16 cellular contexts compared by ENCODE assay signal in the genomic region with DNA sequence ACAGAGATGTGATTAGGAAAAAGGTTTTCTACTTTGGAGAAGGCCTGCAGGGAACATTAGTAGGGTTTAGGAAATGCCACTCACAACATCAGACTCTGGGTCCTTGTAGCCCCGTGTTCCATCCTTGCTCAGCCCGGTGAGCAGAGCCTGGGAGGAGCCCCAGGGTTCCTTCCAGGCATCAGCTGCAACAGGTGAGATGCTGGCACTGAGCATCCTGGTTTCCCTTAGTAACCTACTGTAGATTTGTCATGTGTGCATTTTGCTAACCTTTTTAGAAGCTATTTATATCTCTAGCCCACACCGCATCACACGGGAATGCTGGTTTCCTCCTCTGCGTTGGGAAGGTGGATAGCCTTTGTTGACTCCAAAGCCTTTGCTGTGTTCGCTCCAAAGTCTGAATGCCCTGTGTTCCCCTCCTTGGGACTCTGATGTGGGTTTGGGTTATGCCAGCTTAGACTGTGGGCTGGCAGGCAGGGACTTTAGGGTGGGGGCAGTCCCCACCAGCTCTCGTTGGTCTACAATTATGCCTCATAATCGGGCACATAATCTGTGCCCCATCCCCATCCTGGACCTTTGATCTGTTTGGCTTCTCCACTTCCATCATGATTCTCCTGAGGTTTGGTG. TPM values are rescaled to one million over a fixed set of nuclear protein-coding genes. Genes with fewer than 3 reads are reported as not detected.
DNase-seq lines count a peak whose midpoint lies in the region; ATAC-seq and TF ChIP-seq lines count a peak whose summit lies in the region.
"Had no signal": no experiment of that assay in that cellular context is flagged by ENCODE, and none has a peak within 500 bp of the region (broad histone marks: within the 10 kb centered on the region; RNA-seq: fewer than 3 reads in every experiment).

No MANE protein-coding gene starts in this region.

- H3K4me1 ChIP-seq in OCI-LY3 (ENCODE audit: low read length), result peaks cover 57% of the 10 kb centered on the region
- H3K4me1 ChIP-seq: prostate gland had no signal

- H4K20me1 ChIP-seq in OCI-LY3 (ENCODE audit: insufficient read depth, low read length), result peaks cover 87% of the 10 kb centered on the region

- DNase-seq in GM06990 (ENCODE audit: extremely low read depth, insufficient read length) (no peak), immature natural killer cell (no peak), ecto neural progenitor cell (ENCODE audit: low spot score) (no peak), AG08395 (ENCODE audit: low spot score) (no peak), NCI-H82 (lab: John Stamatoyannopoulos, UW) (no peak)
- no peak for DNase-seq in stimulated activated naive B cell treated with anti-CD40 and anti-IgM and Interleukin-4, amounts not matched to agents 10 μg/mL and 1 μg/mL and 100 μg/mL, for 72 hours
- DNase-seq: activated CD4-positive, alpha-beta T cell treated with anti-CD3 and anti-CD28 coated beads, Interleukin-2, amount 50 U/mL, for 1 hour; foreskin fibroblast; GOT3; NCI-H1436 treated with DMSO at 0.1 percent for 48 hours; NCI-H510A treated with DMSO at 0.1 percent for 48 hours had no signal

- H3K36me3 ChIP-seq in GM06990 (ENCODE audit: control insufficient read depth, insufficient read depth, low read length) (peaks cover 10% of the 10 kb centered on the region), OCI-LY3 (replicated peaks; ENCODE audit: low read depth, low read length) (peaks cover 42% of the 10 kb centered on the region)
- H3K36me3 ChIP-seq: prostate gland had no signal

- peak overlapping the region; percentile 35 to 79 (median 65) for H3K4me3 Mint-ChIP-seq in immature natural killer cell
- peak overlapping the region; percentile 42 to 76 for H3K4me3 Mint-ChIP-seq in stimulated activated naive B cell treated with anti-CD40 and anti-IgM and Interleukin-4, amounts not matched to agents 10 μg/mL and 1 μg/mL and 100 μg/mL, for 72 hours
- H3K4me3 Mint-ChIP-seq: activated T-helper 17 cell treated with anti-CD3 and anti-CD28 coated beads, Interleukin-2, amount 50 U/mL, for 72 hours; mesothelial cell of epicardium had no signal

- H3K9me3 Mint-ChIP-seq in immature natural killer cell, result no peaks in the 10 kb centered on the region
- H3K9me3 Mint-ChIP-seq in stimulated activated naive B cell treated with anti-CD40 and anti-IgM and Interleukin-4, amounts not matched to agents 10 μg/mL and 1 μg/mL and 100 μg/mL, for 72 hours, result peaks cover 0 to 2% of the 10 kb centered on the region in 2 donors
- H3K9me3 Mint-ChIP-seq: activated T-helper 17 cell treated with anti-CD3 and anti-CD28 coated beads, Interleukin-2, amount 50 U/mL, for 72 hours; mesothelial cell of epicardium had no signal

- H3K9me3 ChIP-seq in OCI-LY3 (ENCODE audit: insufficient read depth, low read length), result no peaks in the 10 kb centered on the region
- H3K9me3 ChIP-seq: prostate gland had no signal

- H3K27ac ChIP-seq in OCI-LY3 (ENCODE audit: low read length), result no peak overlapping the region
- H3K27ac ChIP-seq: prostate gland had no signal

- H3K27ac Mint-ChIP-seq in immature natural killer cell, result peak overlapping the region; percentile 68 to 86 (median 78)
- H3K27ac Mint-ChIP-seq in stimulated activated naive B cell treated with anti-CD40 and anti-IgM and Interleukin-4, amounts not matched to agents 10 μg/mL and 1 μg/mL and 100 μg/mL, for 72 hours, result peak overlapping the region; percentile 91
- H3K27ac Mint-ChIP-seq: activated T-helper 17 cell treated with anti-CD3 and anti-CD28 coated beads, Interleukin-2, amount 50 U/mL, for 72 hours; mesothelial cell of epicardium had no signal

- H3K27me3 Mint-ChIP-seq in immature natural killer cell (ENCODE audit: low read depth in 3 of 3), result peaks cover 2 to 9% (median 5%) of the 10 kb centered on the region in 3 donors
- no peaks in the 10 kb centered on the region for H3K27me3 Mint-ChIP-seq in stimulated activated naive B cell treated with anti-CD40 and anti-IgM and Interleukin-4, amounts not matched to agents 10 μg/mL and 1 μg/mL and 100 μg/mL, for 72 hours
- H3K27me3 Mint-ChIP-seq: activated T-helper 17 cell treated with anti-CD3 and anti-CD28 coated beads, Interleukin-2, amount 50 U/mL, for 72 hours had no signal

- peak overlapping the region; percentile 50 for H3K4me2 ChIP-seq in OCI-LY3 (ENCODE audit: low read length)

- H3K4me1 Mint-ChIP-seq in immature natural killer cell, result peaks cover 93 to 95% of the 10 kb centered on the region in 2 donors
- peaks cover 72 to 89% of the 10 kb centered on the region in 2 donors for H3K4me1 Mint-ChIP-seq in stimulated activated naive B cell treated with anti-CD40 and anti-IgM and Interleukin-4, amounts not matched to agents 10 μg/mL and 1 μg/mL and 100 μg/mL, for 72 hours

- TF ChIP-seq CTCF in GM06990 (IDR thresholded peaks at IDR 0.05; ENCODE audit: insufficient read depth, low read length, poor library complexity, severe bottlenecking), result no peak
- TF ChIP-seq CTCF in OCI-LY3 (IDR thresholded peaks at IDR 0.05; ENCODE audit: low read depth, low read length), result no peak

- H3K27me3 ChIP-seq in GM06990 (replicated peaks; ENCODE audit: control insufficient read depth, insufficient read depth, low read length) (no peaks in the 10 kb centered on the region), OCI-LY3 (ENCODE audit: low read depth, low read length) (no peaks in the 10 kb centered on the region)

- H3K9ac ChIP-seq in OCI-LY3 (ENCODE audit: low read length), result no peak overlapping the region

- no peak overlapping the region for H2AFZ ChIP-seq in OCI-LY3 (ENCODE audit: low read depth, low read length)

- peaks cover 85% of the 10 kb centered on the region for H3K79me2 ChIP-seq in OCI-LY3 (ENCODE audit: low read length)

- peaks cover 0 to 3% (median 0%) of the 10 kb centered on the region in 3 donors for H3K36me3 Mint-ChIP-seq in immature natural killer cell
- peaks cover 53 to 60% of the 10 kb centered on the region in 2 donors for H3K36me3 Mint-ChIP-seq in stimulated activated naive B cell treated with anti-CD40 and anti-IgM and Interleukin-4, amounts not matched to agents 10 μg/mL and 1 μg/mL and 100 μg/mL, for 72 hours

- ATAC-seq in stimulated activated naive B cell treated with anti-CD40 and anti-IgM and Interleukin-4, amounts not matched to agents 10 μg/mL and 1 μg/mL and 100 μg/mL, for 72 hours (replicated peaks), result no peak
- ATAC-seq in HG03342 (IDR thresholded peaks at IDR 0.05; ENCODE audit: unreplicated experiment), result no peak
- ATAC-seq: activated T-helper 17 cell treated with anti-CD3 and anti-CD28 coated beads, Interleukin-2, amount 50 U/mL, for 72 hours had no signal

- H3K4me3 ChIP-seq in GM06990 (replicated peaks; ENCODE audit: low read depth, low read length) (peak overlapping the region; percentile 29), OCI-LY3 (ENCODE audit: low read length) (no peak overlapping the region)
- H3K4me3 ChIP-seq: prostate gland had no signal

RNA-seq across cellular contexts. Expression of a gene that starts 6.3 kb away (rescaled TPM):
- 1 to 10 TPM in 2 of 3 donors, not detected in 1; 4.6 to 5.3 TPM for polyA plus RNA-seq in immature natural killer cell

RNA-seq across cellular contexts. Expression of a gene that starts 6.3 kb away (rescaled TPM):
- 1 to 10 TPM; 4.2 to 5.3 (median 5.1) TPM for polyA plus RNA-seq in immature natural killer cell
